ENCODE assay signal across 24 cellular contexts in genomic region chr15:27541581-27541980, GRCh38.
"Had no signal": no experiment of that assay in that cellular context is flagged by ENCODE, and none has a peak within 500 bp of the region (broad histone marks: within the 10 kb centered on the region; RNA-seq: fewer than 3 reads in every experiment).

No MANE protein-coding gene starts in this region.

- H3K36me3 ChIP-seq: MG63, SJSA1 had no signal

- H3K27me3 ChIP-seq: MG63, SJSA1 had no signal

- H3K4me1 ChIP-seq: SJSA1 had no signal

- DNase-seq: IMR-90, Karpas-422, KG1, MG63, NCI-H1092, NCI-H1105 treated with DMSO at 0.1 percent for 48 hours, NCI-H1417 treated with DMSO at 0.1 percent for 48 hours, NCI-H146, NCI-H1694 treated with DMSO at 0.1 percent for 48 hours, NCI-H2029, NCI-H2081 treated with DMSO at 0.1 percent for 48 hours, NCI-H2171, NCI-H226, NCI-H446, NCI-H510A, NCI-H524 treated with DMSO at 0.1 percent for 48 hours, NCI-H69, NCI-H774, Right ventricle myocardium superior, RPMI8226, SIG-M5 had no signal

- H3K27ac ChIP-seq: SJSA1, SK-N-MC had no signal

- H3K9me3 ChIP-seq: MG63, SJSA1 had no signal

- H3K4me3 ChIP-seq: MG63, SJSA1, SK-N-MC had no signal

- ATAC-seq: HepG2 had no signal
